ENCODE assay signal across 8 cellular contexts in the genomic region with DNA sequence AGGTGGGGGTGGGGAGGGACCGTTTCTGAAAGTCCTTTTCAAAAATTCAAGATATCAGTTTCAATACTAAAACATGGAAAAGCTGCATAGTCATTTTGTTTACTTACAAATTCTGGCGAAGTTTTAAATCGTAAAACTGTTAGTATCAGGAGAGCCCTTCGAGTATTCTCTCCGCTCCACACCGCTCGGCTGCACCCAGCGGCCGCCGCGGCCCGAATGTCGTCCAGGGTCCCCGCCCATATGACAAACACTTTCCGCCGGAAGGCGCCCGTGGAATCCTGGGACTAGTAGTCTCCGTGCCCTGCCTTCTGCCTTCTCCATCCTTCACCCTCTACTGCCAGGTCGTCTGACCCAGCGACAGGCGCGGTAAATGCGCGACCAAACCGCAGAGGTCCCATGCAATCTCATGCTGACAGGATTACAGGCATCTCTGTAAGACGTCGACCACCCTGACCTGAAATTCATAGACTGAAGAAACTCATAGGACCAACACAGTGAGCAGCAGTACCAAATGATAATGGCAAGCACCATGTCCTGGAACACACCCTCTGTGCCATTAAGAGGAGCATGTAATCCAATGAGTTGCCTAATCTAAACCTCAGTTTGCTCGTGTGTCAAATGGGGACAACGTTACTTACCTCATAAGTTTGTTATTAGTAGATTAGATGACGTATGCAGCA. TPM values are rescaled to one million over a fixed set of nuclear protein-coding genes. Genes with fewer than 3 reads are reported as not detected.
A peak's percentile ranks its signal among the peaks of the same experiment; 100 is the strongest.
DNase-seq lines count a peak whose midpoint lies in the region; ATAC-seq and TF ChIP-seq lines count a peak whose summit lies in the region.

TSS of gene TOR1AIP2 (minus strand) at position 218 of the 680 bp plus-strand sequence. CDS start 25,138 bp downstream, outside the sequence.

- no peaks in the 10 kb centered on the region for H3K27me3 Mint-ChIP-seq in osteocyte (ENCODE audit: unreplicated experiment)

- no peaks in the 10 kb centered on the region for H3K9me3 Mint-ChIP-seq in activated naive CD4-positive, alpha-beta T cell treated with anti-CD3 and anti-CD28 coated beads, Interleukin-2, amount 50 U/mL, for 72 hours
- H3K9me3 Mint-ChIP-seq in osteocyte (ENCODE audit: unreplicated experiment), result no peaks in the 10 kb centered on the region

- peaks cover 4% of the 10 kb centered on the region for H3K4me1 ChIP-seq in thymus (ENCODE audit: control insufficient read depth, insufficient read depth, low read length)

- peak; percentile 76 to 83 for ATAC-seq in activated naive CD4-positive, alpha-beta T cell treated with anti-CD3 and anti-CD28 coated beads, Interleukin-2, amount 50 U/mL, for 72 hours

- H3K36me3 Mint-ChIP-seq in activated naive CD4-positive, alpha-beta T cell treated with anti-CD3 and anti-CD28 coated beads, Interleukin-2, amount 50 U/mL, for 72 hours, result peaks cover 15 to 31% of the 10 kb centered on the region in 2 donors
- H3K36me3 Mint-ChIP-seq in osteocyte (ENCODE audit: unreplicated experiment), result peaks cover 18% of the 10 kb centered on the region

- WGBS in thymus, result 5% methylated on average over 31 of the region's 31 CpGs

- no peaks in the 10 kb centered on the region for H3K9me3 ChIP-seq in thymus (ENCODE audit: control insufficient read depth)

- H3K4me3 ChIP-seq in HFF-Myc (replicated peaks; ENCODE audit: low read depth, low read length), result peak within 1 kb of the TSS; percentile 85
- H3K4me3 ChIP-seq in thymus (ENCODE audit: low read length), result peak within 1 kb of the TSS; percentile 84

- peak within 1 kb of the TSS; percentile 40 for H3K27ac ChIP-seq in thymus (ENCODE audit: low read depth)

- peak within 1 kb of the TSS; percentile 80 to 97 for H3K27ac Mint-ChIP-seq in activated naive CD4-positive, alpha-beta T cell treated with anti-CD3 and anti-CD28 coated beads, Interleukin-2, amount 50 U/mL, for 72 hours
- H3K27ac Mint-ChIP-seq in osteocyte (ENCODE audit: unreplicated experiment), result peak within 1 kb of the TSS; percentile 94

- H3K36me3 ChIP-seq in thymus (ENCODE audit: control insufficient read depth, insufficient read depth), result peaks cover 7% of the 10 kb centered on the region

- TF ChIP-seq CTCF in HFF-Myc (IDR thresholded peaks at IDR 0.05; ENCODE audit: low read depth, low read length, missing control alignments) (no peak), osteocyte (IDR thresholded peaks at IDR 0.05) (no peak)

- no peaks in the 10 kb centered on the region for H3K27me3 ChIP-seq in thymus (ENCODE audit: control insufficient read depth, insufficient read depth)

- H3K4me1 Mint-ChIP-seq in osteocyte (ENCODE audit: unreplicated experiment), result peaks cover 52% of the 10 kb centered on the region

- H3K4me3 Mint-ChIP-seq in osteocyte (ENCODE audit: unreplicated experiment), result peak within 1 kb of the TSS; percentile 91

- DNase-seq in GM04504 (ENCODE audit: low read depth) (peak; percentile 56), HFF-Myc (ENCODE audit: extremely low read depth, low read depth) (peak; percentile 54), NAMALWA (ENCODE audit: low spot score) (peak; percentile 98), SKM-1 (lab: John Stamatoyannopoulos, UW; ENCODE audit: unreplicated experiment) (peak; percentile 93), glomerular visceral epithelial cell (ENCODE audit: extremely low spot score) (peak; percentile 79), osteocyte (ENCODE audit: extremely low spot score, unreplicated experiment) (peak; percentile 91)
- peak; percentile 89 for DNase-seq in activated naive CD4-positive, alpha-beta T cell treated with anti-CD3 and anti-CD28 coated beads, Interleukin-2, amount 50 U/mL, for 72 hours (ENCODE audit: low spot score in 2 of 2)

RNA-seq across cellular contexts. Expression of gene TOR1AIP2, which starts in this region (rescaled TPM):
- total RNA-seq in activated naive CD4-positive, alpha-beta T cell treated with anti-CD3 and anti-CD28 coated beads, Interleukin-2, amount 50 U/mL, for 72 hours, result 10 to 100 TPM; 39.6 to 46.7 TPM
- 85.5 and 87.4 TPM in 2 replicates for total RNA-seq in osteocyte
- polyA plus RNA-seq in thymus, result 13.8 TPM

Comparison
In these comparisons a context has a peak if more than half of its experiments do, and no peak if none do; other contexts are left out.
1. Peak in every context shown above with its lines: DNase-seq, ATAC-seq, H3K4me3 ChIP-seq and H3K27ac ChIP-seq.